37 cellular contexts compared by ENCODE assay signal in genomic region chr12:125583071-125583470, GRCh38.
"Had no signal": no experiment of that assay in that cellular context is flagged by ENCODE, and none has a peak within 500 bp of the region (broad histone marks: within the 10 kb centered on the region; RNA-seq: fewer than 3 reads in every experiment).

No MANE protein-coding gene starts in this region.

- ATAC-seq: activated CD8-positive, alpha-beta T cell treated with anti-CD3 and anti-CD28 coated beads for 36 hours; activated naive CD4-positive, alpha-beta T cell treated with anti-CD3 and anti-CD28 coated beads, Interleukin-2, amount 50 U/mL, for 72 hours; activated T-cell treated with anti-CD3 and anti-CD28 coated beads, Interleukin-2, amount 50 U/mL, for 4 hours; activated T-cell treated with anti-CD3 and anti-CD28 coated beads, Interleukin-2, amount 50 U/mL, for 72 hours; activated T-helper 17 cell treated with anti-CD3 and anti-CD28 coated beads, Interleukin-2, amount 50 U/mL, for 72 hours; body of pancreas had no signal

- H3K36me3 Mint-ChIP-seq: activated CD4-positive, alpha-beta memory T cell treated with anti-CD3 and anti-CD28 coated beads for 36 hours; activated naive CD8-positive, alpha-beta T cell treated with anti-CD3 and anti-CD28 coated beads for 36 hours had no signal

- DNase-seq: activated B cell treated with CpG ODN at 0.5 μM for 24 hours; activated CD4-positive, alpha-beta memory T cell treated with anti-CD3 and anti-CD28 coated beads for 36 hours; activated CD4-positive, alpha-beta T cell treated with anti-CD3 and anti-CD28 coated beads for 4 hours; activated CD4-positive, alpha-beta T cell treated with anti-CD3 and anti-CD28 coated beads, Interleukin-2, amount 10 ng/mL, durations not matched to agents 24 days and 14 days; activated CD4-positive, alpha-beta T cell treated with anti-CD3 and anti-CD28 coated beads, Interleukin-2, amount 50 U/mL, for 1 hour; activated CD4-positive, alpha-beta T cell treated with anti-CD3 and anti-CD28 coated beads, Interleukin-2, amount 50 U/mL, for 4 hours; activated CD4-positive, CD25-positive, alpha-beta regulatory T cell treated with anti-CD3 and anti-CD28 coated beads, Interleukin-2, amount 50 U/mL, for 72 hours; activated CD8-positive, alpha-beta memory T cell treated with anti-CD3 and anti-CD28 coated beads, Interleukin-2, amount 50 U/mL, for 4 hours; activated CD8-positive, alpha-beta T cell treated with anti-CD3 and anti-CD28 coated beads for 36 hours; activated effector memory CD4-positive, alpha-beta T cell treated with anti-CD3 and anti-CD28 coated beads, Interleukin-2, amount 50 U/mL, for 16 hours; activated gamma-delta T cell treated with Interleukin-2 at 50 U/mL for 16 hours; activated naive CD4-positive, alpha-beta T cell; activated naive CD4-positive, alpha-beta T cell treated with anti-CD3 and anti-CD28 coated beads for 36 hours; activated naive CD4-positive, alpha-beta T cell treated with anti-CD3 and anti-CD28 coated beads, Interleukin-2, amount 50 U/mL, for 16 hours; activated naive CD8-positive, alpha-beta T cell treated with anti-CD3 and anti-CD28 coated beads for 36 hours; activated T-cell treated with anti-CD3 and anti-CD28 coated beads for 4 hours; activated T-cell treated with anti-CD3 and anti-CD28 coated beads, Interleukin-2, amount 50 U/mL, for 1 hour; activated T-cell treated with anti-CD3 and anti-CD28 coated beads, Interleukin-2, amount 50 U/mL, for 4 hours; activated T-cell treated with anti-CD3 and anti-CD28 coated beads, Interleukin-2, amount 50 U/mL, for 72 hours; adrenal gland; amniotic stem cell; aorta; body of pancreas; brain microvascular endothelial cell; central memory CD4-positive, alpha-beta T cell; T-helper 1 cell; T-helper 2 cell; T-helper 9 cell had no signal

- H3K4me3 Mint-ChIP-seq: activated B cell treated with CpG ODN at 0.5 μM for 24 hours; activated CD4-positive, alpha-beta memory T cell treated with anti-CD3 and anti-CD28 coated beads for 36 hours; activated CD4-positive, alpha-beta T cell treated with anti-CD3 and anti-CD28 coated beads, Interleukin-2, amount 10 ng/mL, durations not matched to agents 24 days and 14 days; activated CD8-positive, alpha-beta T cell treated with anti-CD3 and anti-CD28 coated beads for 36 hours; activated naive CD4-positive, alpha-beta T cell treated with anti-CD3 and anti-CD28 coated beads for 36 hours; activated naive CD8-positive, alpha-beta T cell treated with anti-CD3 and anti-CD28 coated beads for 36 hours; activated T-cell treated with anti-CD3 and anti-CD28 coated beads, Interleukin-2, amount 50 U/mL, for 4 hours; activated T-cell treated with anti-CD3 and anti-CD28 coated beads, Interleukin-2, amount 50 U/mL, for 72 hours; activated T-helper 1 cell treated with anti-CD3 and anti-CD28 coated beads, Interleukin-12 subunit alpha, Interleukin-12 subunit beta, Interleukin-2, Interleukin-4 antibody, amounts not matched to agents 30 ng/mL and 10 ng/mL and 1 ng/mL, durations not matched to agents 14 hours and 24 hours and 36 hours; activated T-helper 17 cell treated with anti-CD3 and anti-CD28 coated beads, Interleukin-2, amount 50 U/mL, for 72 hours; T-helper 1 cell treated with Interleukin-12 subunit alpha and Interleukin-12 subunit beta and Interleukin-4 antibody, amounts not matched to agents 30 μg/mL and 1 μg/mL, for 36 hours; T-helper 2 cell treated with Interferon-gamma antibody and Interleukin-4, amounts not matched to agents 5 μg/mL and 100 μg/mL, for 36 hours had no signal

- H3K27me3 ChIP-seq: adrenal gland, body of pancreas, brain microvascular endothelial cell, breast epithelium had no signal

- H3K4me1 Mint-ChIP-seq: activated B cell treated with CpG ODN at 0.5 μM for 24 hours; activated CD4-positive, alpha-beta T cell treated with anti-CD3 and anti-CD28 coated beads, Interleukin-2, amount 10 ng/mL, durations not matched to agents 24 days and 14 days; activated naive CD8-positive, alpha-beta T cell treated with anti-CD3 and anti-CD28 coated beads for 36 hours; activated T-helper 17 cell treated with anti-CD3 and anti-CD28 coated beads, Interleukin-2, amount 50 U/mL, for 72 hours had no signal

- H3K9me3 ChIP-seq: body of pancreas had no signal

- H3K27ac ChIP-seq: adrenal gland, body of pancreas, brain microvascular endothelial cell, breast epithelium, VCaP had no signal

- FAIRE-seq: astrocyte, TTC549 had no signal

- H3K27ac Mint-ChIP-seq: activated B cell treated with CpG ODN at 0.5 μM for 24 hours; activated CD4-positive, alpha-beta memory T cell treated with anti-CD3 and anti-CD28 coated beads for 36 hours; activated CD4-positive, alpha-beta T cell treated with anti-CD3 and anti-CD28 coated beads, Interleukin-2, amount 10 ng/mL, durations not matched to agents 24 days and 14 days; activated CD8-positive, alpha-beta T cell treated with anti-CD3 and anti-CD28 coated beads for 36 hours; activated naive CD4-positive, alpha-beta T cell treated with anti-CD3 and anti-CD28 coated beads for 36 hours; activated naive CD4-positive, alpha-beta T cell treated with anti-CD3 and anti-CD28 coated beads, Interleukin-2, amount 50 U/mL, for 72 hours; activated naive CD8-positive, alpha-beta T cell treated with anti-CD3 and anti-CD28 coated beads for 36 hours; activated T-cell treated with anti-CD3 and anti-CD28 coated beads, Interleukin-2, amount 50 U/mL, for 72 hours; activated T-helper 1 cell treated with anti-CD3 and anti-CD28 coated beads, Interleukin-12 subunit alpha, Interleukin-12 subunit beta, Interleukin-2, Interleukin-4 antibody, amounts not matched to agents 30 ng/mL and 10 ng/mL and 1 ng/mL, durations not matched to agents 14 hours and 24 hours and 36 hours; activated T-helper 17 cell treated with anti-CD3 and anti-CD28 coated beads, Interleukin-2, amount 50 U/mL, for 72 hours; T-helper 1 cell treated with Interleukin-12 subunit alpha and Interleukin-12 subunit beta and Interleukin-4 antibody, amounts not matched to agents 30 μg/mL and 1 μg/mL, for 36 hours; T-helper 2 cell treated with Interferon-gamma antibody and Interleukin-4, amounts not matched to agents 5 μg/mL and 100 μg/mL, for 36 hours had no signal

- H3K36me3 ChIP-seq: adrenal gland, brain microvascular endothelial cell, breast epithelium had no signal

- H3K4me1 ChIP-seq: adrenal gland, body of pancreas, breast epithelium had no signal

- H3K4me3 ChIP-seq: adrenal gland, body of pancreas, breast epithelium had no signal

- H3K27me3 Mint-ChIP-seq: activated B cell treated with CpG ODN at 0.5 μM for 24 hours; activated CD4-positive, alpha-beta T cell treated with anti-CD3 and anti-CD28 coated beads, Interleukin-2, amount 10 ng/mL, durations not matched to agents 24 days and 14 days; activated CD8-positive, alpha-beta T cell treated with anti-CD3 and anti-CD28 coated beads for 36 hours had no signal
